In genomic region chr10:119449760-119450461, GRCh38 we compare ENCODE assay signal across 9 cellular contexts.
A peak's percentile ranks its signal among the peaks of the same experiment; 100 is the strongest.
DNase-seq lines count a peak whose midpoint lies in the region; ATAC-seq, FAIRE-seq and TF ChIP-seq lines count a peak whose summit lies in the region.
"Had no signal": no experiment of that assay in that cellular context is flagged by ENCODE, and none has a peak within 500 bp of the region (broad histone marks: within the 10 kb centered on the region; RNA-seq: fewer than 3 reads in every experiment).

No MANE protein-coding gene starts in this region.

- DNase-seq in Right ventricle myocardium superior (peak; percentile 71), stromal cell of bone marrow (ENCODE audit: low read depth) (peak; percentile 86), GM19239 (ENCODE audit: insufficient read length, low spot score) (no peak), HPDE6-E6E7 (ENCODE audit: extremely low spot score) (no peak), COR-L47 (lab: John Stamatoyannopoulos, UW) (no peak)
- DNase-seq: T-helper 2 cell had no signal

- FAIRE-seq in GM19239 (lab: Jason Lieb, UNC) = no peak

- ATAC-seq in GM21360 (IDR thresholded peaks at IDR 0.05; ENCODE audit: unreplicated experiment) (peak; percentile 37), SK-N-SH treated with all-trans-retinoic acid at 6 μM for 48 hours (peak; percentile 42), Right ventricle myocardium superior (ENCODE audit: poor library complexity) (peak; percentile 26), GM18519 (IDR thresholded peaks at IDR 0.05; ENCODE audit: low FRiP score, unreplicated experiment) (no peak)

- intact Hi-C loops in Right ventricle myocardium superior (cut with DNase I) = no loop called here

TF ChIP-seq in SK-N-SH treated with all-trans-retinoic acid at 6 μM for 48 hours, 23 proteins besides CTCF, POLR2A, EP300 and RAD21:
- TF ChIP-seq POU6F1 (CRISPR knock-in tag; IDR thresholded peaks at IDR 0.05; ENCODE audit: borderline replicate concordance, low read depth) (no peak), ZNF70 (CRISPR knock-in tag; IDR thresholded peaks at IDR 0.05) (no peak), PATZ1 (CRISPR knock-in tag; IDR thresholded peaks at IDR 0.05; ENCODE audit: borderline replicate concordance) (no peak), ZNF8 (CRISPR knock-in tag; IDR thresholded peaks at IDR 0.05) (no peak), GLIS3 (CRISPR knock-in tag; IDR thresholded peaks at IDR 0.05) (no peak), RARB (CRISPR knock-in tag; IDR thresholded peaks at IDR 0.05) (no peak), ARNTL (CRISPR knock-in tag; IDR thresholded peaks at IDR 0.05; ENCODE audit: borderline replicate concordance, low read depth) (no peak), OSR1 (CRISPR knock-in tag; IDR thresholded peaks at IDR 0.05) (no peak)

Comparison
In these comparisons a context has a peak if more than half of its experiments do, and no peak if none do; other contexts are left out.
1. DNase-seq: peak in Right ventricle myocardium superior (single experiment) and stromal cell of bone marrow (single experiment); none in GM19239 (single experiment), HPDE6-E6E7 (single experiment) and COR-L47 (single experiment).